21 cellular contexts compared by ENCODE assay signal in genomic region chr13:48317511-48317981, GRCh38. TPM values are rescaled to one million over a fixed set of nuclear protein-coding genes. Genes with fewer than 3 reads are reported as not detected.
DNase-seq lines count a peak whose midpoint lies in the region; ATAC-seq and TF ChIP-seq lines count a peak whose summit lies in the region.
"Had no signal": no experiment of that assay in that cellular context is flagged by ENCODE, and none has a peak within 500 bp of the region (broad histone marks: within the 10 kb centered on the region; RNA-seq: fewer than 3 reads in every experiment).

No MANE protein-coding gene starts in this region.

- peaks cover 17% of the 10 kb centered on the region for H3K36me3 Mint-ChIP-seq in Caco-2 (ENCODE audit: insufficient read depth, unreplicated experiment)

- H3K4me1 ChIP-seq in Caco-2 = no peaks in the 10 kb centered on the region
- H3K4me1 ChIP-seq in Loucy (ENCODE audit: insufficient read depth, low read length, poor library complexity, severe bottlenecking) = peaks cover 13% of the 10 kb centered on the region
- peaks cover 0 to 29% (median 16%) of the 10 kb centered on the region in 9 donors for H3K4me1 ChIP-seq in heart right ventricle

- H3K79me2 ChIP-seq in Loucy (ENCODE audit: insufficient read depth, low read length) = peaks cover 100% of the 10 kb centered on the region

- peak in 6 of 8 donors; percentile 29 to 55 (median 35) for ATAC-seq in heart right ventricle
- ATAC-seq in sciatic nerve = peak; percentile 33
- no peak for ATAC-seq in HG03025 (IDR thresholded peaks at IDR 0.05; ENCODE audit: low FRiP score, unreplicated experiment)
- no peak for ATAC-seq in GM21576 (IDR thresholded peaks at IDR 0.05; ENCODE audit: unreplicated experiment)
- ATAC-seq: mucosa of descending colon had no signal

- no peak for TF ChIP-seq CTCF in Caco-2 (IDR thresholded peaks at IDR 0.05; ENCODE audit: insufficient read depth in 1 of 2, low read depth in 1 of 2, low read length in 1 of 2, severe bottlenecking in 1 of 2, unreplicated experiment in 1 of 2)
- TF ChIP-seq CTCF in Loucy (conservative IDR thresholded peaks at IDR 0.05; ENCODE audit: low read length) = no peak
- TF ChIP-seq CTCF in heart right ventricle (IDR thresholded peaks at IDR 0.05) = no peak

- intact Hi-C loops in Caco-2 (cut with micrococcal nuclease; ENCODE audit: unreplicated experiment) = no loop called here
- intact Hi-C loops in heart right ventricle (cut with DNase I) = no loop called here
- intact Hi-C loops in sciatic nerve (cut with DNase I) = no loop called here

- H3K9me2 ChIP-seq in Loucy (replicated peaks; ENCODE audit: low read depth, low read length) = no peaks in the 10 kb centered on the region

- H3F3A ChIP-seq in Loucy (ENCODE audit: low read depth) = no peaks in the 10 kb centered on the region; the same call in 1 of the 2 replicates

- H3K9me3 ChIP-seq in Caco-2 = peaks cover 13% of the 10 kb centered on the region
- H3K9me3 ChIP-seq in Loucy (ENCODE audit: insufficient read depth, low read depth, low read length) = peaks cover 9% of the 10 kb centered on the region
- H3K9me3 ChIP-seq in heart right ventricle = peaks cover 0 to 31% (median 7%) of the 10 kb centered on the region in 11 donors
- H3K9me3 ChIP-seq: mucosa of descending colon, ovary had no signal

- BruUV-seq in Caco-2 (replicated peaks; lab: Mats Ljungman, UMichigan) = no TSS peak

- DNase-seq in Caco-2 = no peak
- no peak for DNase-seq in heart right ventricle
- DNase-seq in sciatic nerve (ENCODE audit: low spot score) = no peak
- no peak for DNase-seq in NCI-H1694 (lab: John Stamatoyannopoulos, UW)
- DNase-seq: activated CD4-positive, alpha-beta T cell treated with anti-CD3 and anti-CD28 coated beads for 48 hours; AML-193; anterior cingulate cortex; cortex of kidney; DMS153; kidney glomerular epithelial cell; NCI-H146; NCI-H446; SHP77; T1000 had no signal

- peaks cover 5% of the 10 kb centered on the region; the same call in 1 of the 2 replicates for H3K36me3 ChIP-seq in Caco-2 (ENCODE audit: control insufficient read depth, insufficient read depth, low read length)
- H3K36me3 ChIP-seq in Loucy (ENCODE audit: insufficient read depth, low read length) = 0 out of 2 replicates have a peak, but pooled peaks cover 8% of the 10 kb centered on the region
- H3K36me3 ChIP-seq in heart right ventricle = peaks cover 0 to 68% (median 0%) of the 10 kb centered on the region in 9 donors
- H3K36me3 ChIP-seq: ovary had no signal

- H3K9me3 Mint-ChIP-seq in Caco-2 (ENCODE audit: unreplicated experiment) = peaks cover 11% of the 10 kb centered on the region

- no peaks in the 10 kb centered on the region for H3K27me3 Mint-ChIP-seq in Caco-2 (ENCODE audit: insufficient read depth, unreplicated experiment)

- H3K27ac ChIP-seq in heart right ventricle = peak overlapping the region; percentile 11 to 80 (median 54)
- H3K27ac ChIP-seq: hepatocyte, ovary had no signal

- peak overlapping the region; percentile 53 for H3K27ac Mint-ChIP-seq in Caco-2 (ENCODE audit: unreplicated experiment)
- H3K27ac Mint-ChIP-seq: activated T-helper 1 cell treated with anti-CD3 and anti-CD28 coated beads, Interleukin-12 subunit alpha, Interleukin-12 subunit beta, Interleukin-2, Interleukin-4 antibody, amounts not matched to agents 30 ng/mL and 10 ng/mL and 1 ng/mL, durations not matched to agents 14 hours and 24 hours and 36 hours had no signal

- POLR2A ChIA-PET in Caco-2 (lab: Charles Lee) = no interaction called here

- CTCF ChIA-PET in Caco-2 (lab: Charles Lee) = no interaction called here

- H4K20me1 ChIP-seq in Loucy (ENCODE audit: insufficient read depth, low read length, poor library complexity, severe bottlenecking) = peaks cover 23% of the 10 kb centered on the region

- H3K27me3 ChIP-seq in Caco-2 (replicated peaks; ENCODE audit: control insufficient read depth, insufficient read depth, low read length) (no peaks in the 10 kb centered on the region), Loucy (ENCODE audit: insufficient read depth, low read length, poor library complexity, severe bottlenecking) (no peaks in the 10 kb centered on the region), heart right ventricle (no peaks in the 10 kb centered on the region)
- H3K27me3 ChIP-seq: hepatocyte, ovary had no signal

- H2AFZ ChIP-seq in Loucy (ENCODE audit: low read length) = no peak overlapping the region
- H2AFZ ChIP-seq: hepatocyte had no signal

- H3K4me2 ChIP-seq in Loucy (ENCODE audit: low read depth, low read length, poor library complexity, severe bottlenecking) = peak overlapping the region; percentile 80
- H3K4me2 ChIP-seq: hepatocyte had no signal

- peak overlapping the region; percentile 92 for H3K9ac ChIP-seq in Loucy (ENCODE audit: low read depth, low read length, poor library complexity, severe bottlenecking)

- 70 to 72% methylated on average over 23 of the region's 23 CpGs for WGBS in heart right ventricle, 2 donors

- H3K4me1 Mint-ChIP-seq in Caco-2 (ENCODE audit: low read depth, unreplicated experiment) = no peaks in the 10 kb centered on the region

- H3K4me3 Mint-ChIP-seq in Caco-2 (ENCODE audit: unreplicated experiment) = no peak overlapping the region
- H3K4me3 Mint-ChIP-seq: activated T-helper 1 cell treated with anti-CD3 and anti-CD28 coated beads, Interleukin-12 subunit alpha, Interleukin-12 subunit beta, Interleukin-2, Interleukin-4 antibody, amounts not matched to agents 30 ng/mL and 10 ng/mL and 1 ng/mL, durations not matched to agents 14 hours and 24 hours and 36 hours had no signal

- H3K4me3 ChIP-seq in Caco-2 (ENCODE audit: low read depth, low read length) (no peak overlapping the region), Loucy (ENCODE audit: low read length, poor library complexity, severe bottlenecking) (peak overlapping the region; percentile 80), heart right ventricle (peak overlapping the region in 7 of 10 donors; percentile 3 to 45 (median 36))
- H3K4me3 ChIP-seq: hepatocyte, mucosa of descending colon, ovary had no signal

RNA-seq across cellular contexts. Expression of gene RB1, which starts 14.0 kb away (rescaled TPM):
- total RNA-seq in Caco-2 (2022) (24.1 and 24.3 TPM in 2 replicates), heart right ventricle (10 to 100 TPM; 22.3 to 42.0 (median 26.8) TPM), sciatic nerve (58.5 TPM)
- 10 to 100 TPM; 12.1 to 12.3 TPM for polyA plus RNA-seq in heart right ventricle

Comparison
In these comparisons a context has a peak if more than half of its experiments do, and no peak if none do; other contexts are left out.
1. ATAC-seq: peak in heart right ventricle (6 of 8) and sciatic nerve (single experiment); none in HG03025 (single experiment) and GM21576 (single experiment).